Comparison of ENCODE assay signal across 15 cellular contexts in the genomic region with DNA sequence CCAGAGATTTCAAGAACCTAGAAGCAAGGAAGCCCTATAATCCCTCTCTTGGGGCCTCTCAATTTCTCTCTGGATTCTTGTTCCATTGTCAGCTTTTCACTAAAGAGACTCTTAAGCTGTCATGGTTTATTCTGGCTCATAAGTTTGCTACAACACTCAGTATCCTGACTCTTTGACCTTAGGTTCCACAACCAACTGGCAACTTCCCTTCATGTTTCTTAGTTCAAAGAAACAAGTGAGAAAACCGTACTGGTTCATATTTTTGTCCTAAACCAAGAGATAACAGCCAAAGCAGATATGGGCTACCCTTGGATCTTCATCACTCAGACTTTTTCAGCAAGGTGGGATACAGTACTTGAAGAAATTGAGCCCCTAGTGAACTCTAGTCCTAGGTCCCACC.
A peak's percentile ranks its signal among the peaks of the same experiment; 100 is the strongest.
DNase-seq lines count a peak whose midpoint lies in the region; ATAC-seq and TF ChIP-seq lines count a peak whose summit lies in the region.
"Had no signal": no experiment of that assay in that cellular context is flagged by ENCODE, and none has a peak within 500 bp of the region (broad histone marks: within the 10 kb centered on the region; RNA-seq: fewer than 3 reads in every experiment).

No MANE protein-coding gene starts in this region.

- DNase-seq in DND-41, result peak; percentile 31
- peak; percentile 40 for DNase-seq in OCI-M1 (lab: John Stamatoyannopoulos, UW)
- no peak for DNase-seq in activated naive CD8-positive, alpha-beta T cell treated with anti-CD3 and anti-CD28 coated beads, Interleukin-2, amount 10 ng/mL, durations not matched to agents 7 days and 5 days
- no peak for DNase-seq in NCI-H1417 (lab: John Stamatoyannopoulos, UW)
- DNase-seq in RKO (ENCODE audit: low spot score), result no peak
- DNase-seq: activated effector memory CD4-positive, alpha-beta T cell treated with Interleukin-2 at 50 U/mL for 16 hours; glutamatergic neuron; NCI-H2029 treated with DMSO at 0.1 percent for 48 hours had no signal

- H3K4me3 ChIP-seq in BLaER1, result no peak overlapping the region
- no peak overlapping the region for H3K4me3 ChIP-seq in DND-41 (ENCODE audit: low read depth in 1 of 2, low read length in 2 of 2)
- H3K4me3 ChIP-seq: esophagus muscularis mucosa, lung had no signal

- H3K9me3 Mint-ChIP-seq in activated naive CD8-positive, alpha-beta T cell treated with anti-CD3 and anti-CD28 coated beads, Interleukin-2, amount 10 ng/mL, durations not matched to agents 7 days and 5 days, result peaks cover 14% of the 10 kb centered on the region
- H3K9me3 Mint-ChIP-seq: brain, nephron had no signal

- no peaks in the 10 kb centered on the region for H3K27me3 ChIP-seq in BLaER1
- H3K27me3 ChIP-seq in DND-41 (ENCODE audit: insufficient read depth, low read length, poor library complexity), result no peaks in the 10 kb centered on the region
- H3K27me3 ChIP-seq: esophagus muscularis mucosa had no signal

- H2AFZ ChIP-seq in DND-41 (ENCODE audit: low read depth, low read length), result no peak overlapping the region

- TF ChIP-seq CTCF in DND-41 (IDR thresholded peaks at IDR 0.05; ENCODE audit: borderline replicate concordance, extremely low read depth, low read length, poor library complexity, severe bottlenecking), result no peak

- no peaks in the 10 kb centered on the region for H3K79me2 ChIP-seq in DND-41 (ENCODE audit: insufficient read depth, low read length)

- H3K27me3 Mint-ChIP-seq in activated naive CD8-positive, alpha-beta T cell treated with anti-CD3 and anti-CD28 coated beads, Interleukin-2, amount 10 ng/mL, durations not matched to agents 7 days and 5 days, result no peaks in the 10 kb centered on the region
- H3K27me3 Mint-ChIP-seq: brain had no signal

- peaks cover 67% of the 10 kb centered on the region for H3K4me1 Mint-ChIP-seq in activated naive CD8-positive, alpha-beta T cell treated with anti-CD3 and anti-CD28 coated beads, Interleukin-2, amount 10 ng/mL, durations not matched to agents 7 days and 5 days
- H3K4me1 Mint-ChIP-seq: brain had no signal

- no peaks in the 10 kb centered on the region for H4K20me1 ChIP-seq in BLaER1
- H4K20me1 ChIP-seq in DND-41 (ENCODE audit: insufficient read depth, low read length), result no peaks in the 10 kb centered on the region

- no peak overlapping the region for H3K9ac ChIP-seq in BLaER1
- peak overlapping the region; percentile 13; the same call in 1 of the 2 replicates for H3K9ac ChIP-seq in DND-41 (ENCODE audit: low read depth, low read length)

- H3K27ac ChIP-seq in BLaER1, result no peak overlapping the region
- peak overlapping the region; percentile 77 for H3K27ac ChIP-seq in DND-41 (ENCODE audit: low read length)
- H3K27ac ChIP-seq: esophagus muscularis mucosa, RWPE1 had no signal

- no peaks in the 10 kb centered on the region for H3K9me3 ChIP-seq in BLaER1
- H3K9me3 ChIP-seq in DND-41 (ENCODE audit: insufficient read depth, low read length, severe bottlenecking), result no peaks in the 10 kb centered on the region
- H3K9me3 ChIP-seq: esophagus muscularis mucosa had no signal

- H3K36me3 ChIP-seq in BLaER1, result no peaks in the 10 kb centered on the region
- H3K36me3 ChIP-seq in DND-41 (ENCODE audit: insufficient read depth, low read length), result no peaks in the 10 kb centered on the region
- H3K36me3 ChIP-seq: esophagus muscularis mucosa had no signal

- H3K4me2 ChIP-seq in BLaER1, result peak overlapping the region; percentile 83
- peak overlapping the region; percentile 45 for H3K4me2 ChIP-seq in DND-41 (ENCODE audit: insufficient read depth, low read length)

- ATAC-seq in DND-41 (ENCODE audit: insufficient read depth, low read depth) (peak; percentile 49), GM19395 (IDR thresholded peaks at IDR 0.05; ENCODE audit: unreplicated experiment) (no peak)
- peak; percentile 25 for ATAC-seq in activated naive CD8-positive, alpha-beta T cell treated with anti-CD3 and anti-CD28 coated beads, Interleukin-2, amount 10 ng/mL, durations not matched to agents 7 days and 5 days (ENCODE audit: low read depth)

- POLR2A ChIA-PET in activated naive CD8-positive, alpha-beta T cell treated with anti-CD3 and anti-CD28 coated beads, Interleukin-2, amount 10 ng/mL, durations not matched to agents 7 days and 5 days (lab: Charles Lee), result interaction anchor here (1.2 kb wide), 1 partner anchor 110 kb away, joined by 3 read pairs; a partner anchor contains a TSS

- H3K4me3 Mint-ChIP-seq in activated naive CD8-positive, alpha-beta T cell treated with anti-CD3 and anti-CD28 coated beads, Interleukin-2, amount 10 ng/mL, durations not matched to agents 7 days and 5 days, result peak overlapping the region; percentile 61
- H3K4me3 Mint-ChIP-seq: brain, nephron had no signal

- peak overlapping the region; percentile 85 for H3K27ac Mint-ChIP-seq in activated naive CD8-positive, alpha-beta T cell treated with anti-CD3 and anti-CD28 coated beads, Interleukin-2, amount 10 ng/mL, durations not matched to agents 7 days and 5 days
- H3K27ac Mint-ChIP-seq: brain, nephron had no signal

- H3K36me3 Mint-ChIP-seq in activated naive CD8-positive, alpha-beta T cell treated with anti-CD3 and anti-CD28 coated beads, Interleukin-2, amount 10 ng/mL, durations not matched to agents 7 days and 5 days, result peaks cover 32% of the 10 kb centered on the region
- H3K36me3 Mint-ChIP-seq: brain had no signal

- H3K4me1 ChIP-seq in BLaER1 (peaks cover 60% of the 10 kb centered on the region), DND-41 (ENCODE audit: insufficient read depth, low read length) (peaks cover 61% of the 10 kb centered on the region)

Comparison
In these comparisons a context has a peak if more than half of its experiments do, and no peak if none do; other contexts are left out.
1. DNase-seq: peak in DND-41 (single experiment) and OCI-M1 (single experiment); none in activated naive CD8-positive, alpha-beta T cell treated with anti-CD3 and anti-CD28 coated beads, Interleukin-2, amount 10 ng/mL, durations not matched to agents 7 days and 5 days (single experiment), NCI-H1417 (0 of 3) and RKO (single experiment).